10 cellular contexts compared by ENCODE assay signal in the genomic region with DNA sequence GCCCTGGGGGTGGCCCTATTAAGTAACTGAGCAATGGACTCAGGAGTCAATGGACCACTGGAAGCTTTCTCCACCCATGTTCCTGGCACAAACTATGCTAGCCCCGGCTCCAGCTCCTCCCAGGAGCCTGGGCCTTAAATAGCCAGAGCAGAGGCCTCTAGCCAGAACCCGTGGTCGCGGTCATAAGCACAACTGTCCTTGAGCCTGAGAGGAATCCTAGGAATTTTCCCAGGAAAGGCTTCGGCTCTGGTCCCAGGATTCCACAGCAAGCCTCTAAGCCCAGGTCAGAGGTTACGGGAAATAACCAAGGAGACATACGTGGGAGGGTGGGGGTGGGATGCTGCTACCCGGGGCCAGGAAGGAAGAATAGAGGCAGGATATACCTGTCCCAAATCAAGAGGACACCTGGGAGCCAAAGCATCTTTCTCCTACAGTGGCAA. TPM values are rescaled to one million over a fixed set of nuclear protein-coding genes. Genes with fewer than 3 reads are reported as not detected.
DNase-seq lines count a peak whose midpoint lies in the region; ATAC-seq lines count a peak whose summit lies in the region.
"Had no signal": no experiment of that assay in that cellular context is flagged by ENCODE, and none has a peak within 500 bp of the region (broad histone marks: within the 10 kb centered on the region; RNA-seq: fewer than 3 reads in every experiment).

No MANE protein-coding gene starts in this region.

- H3K4me1 Mint-ChIP-seq in activated T-cell treated with anti-CD3 and anti-CD28 coated beads, Interleukin-2, amount 50 U/mL, for 72 hours (ENCODE audit: low read depth), result peaks cover 8% of the 10 kb centered on the region

- H3K36me3 Mint-ChIP-seq in activated T-cell treated with anti-CD3 and anti-CD28 coated beads, Interleukin-2, amount 50 U/mL, for 72 hours (ENCODE audit: insufficient read depth in 2 of 2), result no peaks in the 10 kb centered on the region

- H3K27ac ChIP-seq in esophagus (ENCODE audit: low read depth in 2 of 2, low read length in 1 of 2) (peak overlapping the region; percentile 29 to 33), aorta (ENCODE audit: low read depth in 1 of 2, low read length in 2 of 2) (peak overlapping the region in 1 of 2 donors; percentile 72)
- H3K27ac ChIP-seq: hepatocyte had no signal

- peaks cover 5% of the 10 kb centered on the region for H3K36me3 ChIP-seq in MG63
- H3K36me3 ChIP-seq in esophagus (ENCODE audit: control insufficient read depth in 2 of 2, insufficient read depth in 2 of 2, low read length in 1 of 2), result no peaks in the 10 kb centered on the region
- H3K36me3 ChIP-seq in aorta (ENCODE audit: control insufficient read depth in 1 of 2, insufficient read depth in 2 of 2, low read length in 1 of 2), result no peaks in the 10 kb centered on the region

- no peaks in the 10 kb centered on the region for H3K9me3 ChIP-seq in MG63
- no peaks in the 10 kb centered on the region for H3K9me3 ChIP-seq in esophagus (ENCODE audit: control insufficient read depth in 2 of 2, insufficient read depth in 1 of 2, low read depth in 1 of 2, low read length in 1 of 2)
- H3K9me3 ChIP-seq in aorta (ENCODE audit: control insufficient read depth, low read length), result no peaks in the 10 kb centered on the region

- WGBS in esophagus, 2 donors, result 61 to 70% methylated on average over 8 of the region's 8 CpGs
- WGBS in aorta, 2 donors, result 18 to 22% methylated on average over 8 of the region's 8 CpGs

- H3K4me3 ChIP-seq in MG63, result no peak overlapping the region
- H3K4me3 ChIP-seq in esophagus (ENCODE audit: low read depth in 1 of 2, low read length in 2 of 2), result no peak overlapping the region
- no peak overlapping the region for H3K4me3 ChIP-seq in aorta (ENCODE audit: low read length in 2 of 2)
- H3K4me3 ChIP-seq: hepatocyte had no signal

- no peaks in the 10 kb centered on the region for H3K9me3 Mint-ChIP-seq in activated T-cell treated with anti-CD3 and anti-CD28 coated beads, Interleukin-2, amount 50 U/mL, for 72 hours
- H3K9me3 Mint-ChIP-seq: activated T-helper 17 cell treated with anti-CD3 and anti-CD28 coated beads, Interleukin-2, amount 50 U/mL, for 72 hours had no signal

- H3K27me3 ChIP-seq in MG63, result no peaks in the 10 kb centered on the region
- no peaks in the 10 kb centered on the region for H3K27me3 ChIP-seq in esophagus (ENCODE audit: control insufficient read depth in 1 of 2, insufficient read depth in 2 of 2, low read length in 2 of 2)
- no peaks in the 10 kb centered on the region for H3K27me3 ChIP-seq in aorta (ENCODE audit: control insufficient read depth in 1 of 2, insufficient read depth in 2 of 2, low read length in 1 of 2)
- H3K27me3 ChIP-seq: hepatocyte had no signal

- peaks cover 10% of the 10 kb centered on the region for H3K27me3 Mint-ChIP-seq in activated T-cell treated with anti-CD3 and anti-CD28 coated beads, Interleukin-2, amount 50 U/mL, for 72 hours (ENCODE audit: low read depth)
- H3K27me3 Mint-ChIP-seq: activated T-helper 17 cell treated with anti-CD3 and anti-CD28 coated beads, Interleukin-2, amount 50 U/mL, for 72 hours had no signal

- intact Hi-C loops in aorta (cut with DNase I), result no loop called here

- no peak overlapping the region for H3K4me3 Mint-ChIP-seq in activated T-cell treated with anti-CD3 and anti-CD28 coated beads, Interleukin-2, amount 50 U/mL, for 72 hours
- H3K4me3 Mint-ChIP-seq: activated T-helper 17 cell treated with anti-CD3 and anti-CD28 coated beads, Interleukin-2, amount 50 U/mL, for 72 hours had no signal

- DNase-seq in MG63, result peak; percentile 40
- peak; percentile 40 for DNase-seq in medulla oblongata (ENCODE audit: extremely low spot score)
- peak; percentile 81 to 85 for DNase-seq in aorta
- no peak for DNase-seq in activated T-cell treated with anti-CD3 and anti-CD28 coated beads, Interleukin-2, amount 50 U/mL, for 72 hours
- no peak for DNase-seq in cerebellum (ENCODE audit: low spot score)
- DNase-seq: NCI-H2081 treated with DMSO at 0.1 percent for 48 hours had no signal

- H3K4me1 ChIP-seq in esophagus (ENCODE audit: control insufficient read depth in 2 of 2, insufficient read depth in 2 of 2, low read length in 1 of 2) (peaks cover 16 to 28% of the 10 kb centered on the region in 2 donors), aorta (ENCODE audit: control insufficient read depth in 1 of 2, insufficient read depth in 2 of 2, low read length in 2 of 2) (peaks cover 0 to 11% of the 10 kb centered on the region in 2 donors)

- peak; percentile 36 for ATAC-seq in aorta (ENCODE audit: low FRiP score)
- no peak for ATAC-seq in HG03025 (IDR thresholded peaks at IDR 0.05; ENCODE audit: low FRiP score, unreplicated experiment)
- ATAC-seq in activated T-cell treated with anti-CD3 and anti-CD28 coated beads, Interleukin-2, amount 50 U/mL, for 72 hours (replicated peaks in 1 of 2), result no peak
- ATAC-seq: activated T-helper 17 cell treated with anti-CD3 and anti-CD28 coated beads, Interleukin-2, amount 50 U/mL, for 72 hours had no signal

- no peak overlapping the region for H3K27ac Mint-ChIP-seq in activated T-cell treated with anti-CD3 and anti-CD28 coated beads, Interleukin-2, amount 50 U/mL, for 72 hours
- H3K27ac Mint-ChIP-seq: activated T-helper 17 cell treated with anti-CD3 and anti-CD28 coated beads, Interleukin-2, amount 50 U/mL, for 72 hours had no signal

RNA-seq across cellular contexts. Expression of gene SEPTIN8, which starts 5.5 kb away (rescaled TPM):
- 36.9 and 53.8 TPM in 2 replicates for total RNA-seq in MG63 (2014; rRNA removed; shearing (Covaris generic); ENCODE audit: low replicate concordance)
- 10 to 100 TPM; 22.1 to 23.3 TPM for polyA plus RNA-seq in esophagus
- 100 to 1,000 TPM in 1 of 2 donors, 10 to 100 TPM in 1; 56.7 to 103 TPM for total RNA-seq in aorta
- polyA plus RNA-seq in aorta, result 10 to 100 TPM; 48.6 to 58.2 TPM
- total RNA-seq in activated T-cell treated with anti-CD3 and anti-CD28 coated beads, Interleukin-2, amount 50 U/mL, for 72 hours, result 10 to 100 TPM; 24.7 to 26.4 TPM
- 28.7 TPM for total RNA-seq in cerebellum

RNA-seq across cellular contexts. Expression of gene CCNI2, which starts 24.4 kb away (rescaled TPM):
- total RNA-seq in MG63 (2014; rRNA removed; shearing (Covaris generic); ENCODE audit: low replicate concordance), result 0.27 TPM in 1 of 2 replicates, not detected in the other
- polyA plus RNA-seq in esophagus (under 1 TPM; 0.04 to 0.05 TPM), aorta (under 1 TPM in 1 of 2 donors, not detected in 1; 0.38 TPM)
- total RNA-seq in aorta (not detected), cerebellum (1.5 TPM)
- total RNA-seq in activated T-cell treated with anti-CD3 and anti-CD28 coated beads, Interleukin-2, amount 50 U/mL, for 72 hours, result 1 to 10 TPM; 3.4 to 4.6 TPM

RNA-seq across cellular contexts. Expression of gene KIF3A, which starts 34.2 kb away (rescaled TPM):
- total RNA-seq in MG63 (2014; rRNA removed; shearing (Covaris generic); ENCODE audit: low replicate concordance), result 5.3 and 6.2 TPM in 2 replicates
- polyA plus RNA-seq in esophagus (1 to 10 TPM; 2.0 to 2.4 TPM), aorta (10 to 100 TPM in 1 of 2 donors, 1 to 10 TPM in 1; 4.5 to 11.0 TPM)
- total RNA-seq in aorta (10 to 100 TPM; 10.1 to 15.1 TPM), cerebellum (73.5 TPM)
- total RNA-seq in activated T-cell treated with anti-CD3 and anti-CD28 coated beads, Interleukin-2, amount 50 U/mL, for 72 hours, result 10 to 100 TPM; 20.0 to 26.9 TPM

RNA-seq across cellular contexts. Expression of gene SOWAHA, which starts 41.5 kb away (rescaled TPM):
- total RNA-seq in MG63 (2014; rRNA removed; shearing (Covaris generic); ENCODE audit: low replicate concordance), result not detected in 2 replicates
- polyA plus RNA-seq in esophagus (under 1 TPM; 0.07 to 0.18 TPM), aorta (1 to 10 TPM in 1 of 2 donors, under 1 TPM in 1; 0.41 to 9.5 TPM)
- total RNA-seq in aorta (under 1 TPM in 1 of 2 donors, not detected in 1; 0.18 TPM), cerebellum (4.9 TPM)
- total RNA-seq in activated T-cell treated with anti-CD3 and anti-CD28 coated beads, Interleukin-2, amount 50 U/mL, for 72 hours, result not detected
- total RNA-seq: activated T-helper 17 cell treated with anti-CD3 and anti-CD28 coated beads, Interleukin-2, amount 50 U/mL, for 72 hours had no signal

RNA-seq across cellular contexts. Expression of gene SHROOM1, which starts 58.9 kb away (rescaled TPM):
- 8.6 and 16.4 TPM in 2 replicates for total RNA-seq in MG63 (2014; rRNA removed; shearing (Covaris generic); ENCODE audit: low replicate concordance)
- polyA plus RNA-seq in esophagus (1 to 10 TPM; 3.3 to 5.6 TPM), aorta (10 to 100 TPM in 1 of 2 donors, 1 to 10 TPM in 1; 1.4 to 11.7 TPM)
- total RNA-seq in aorta (10 to 100 TPM in 1 of 2 donors, 1 to 10 TPM in 1; 6.1 to 15.0 TPM), cerebellum (2.4 TPM)
- total RNA-seq in activated T-cell treated with anti-CD3 and anti-CD28 coated beads, Interleukin-2, amount 50 U/mL, for 72 hours, result 1 to 10 TPM; 1.1 to 2.1 TPM

Comparison
In these comparisons a context has a peak if more than half of its experiments do, and no peak if none do; other contexts are left out.
1. DNase-seq: peak in MG63 (single experiment), medulla oblongata (single experiment) and aorta (2 of 2); none in activated T-cell treated with anti-CD3 and anti-CD28 coated beads, Interleukin-2, amount 50 U/mL, for 72 hours (0 of 2) and cerebellum (single experiment).